In genomic region chr5:180352976-180353225, GRCh38 we compare ENCODE assay signal across 8 cellular contexts. TPM values are rescaled to one million over a fixed set of nuclear protein-coding genes. Genes with fewer than 3 reads are reported as not detected.
DNase-seq lines count a peak whose midpoint lies in the region; ATAC-seq, FAIRE-seq and TF ChIP-seq lines count a peak whose summit lies in the region.

No MANE protein-coding gene starts in this region.

- peaks cover 15% of the 10 kb centered on the region for H3K4me1 ChIP-seq in colonic mucosa
- peaks cover 23% of the 10 kb centered on the region for H3K4me1 ChIP-seq in neural progenitor cell

- peak overlapping the region; percentile 100 for H3K4me2 ChIP-seq in neural progenitor cell

- no peak overlapping the region for H3K27ac ChIP-seq in colonic mucosa
- H3K27ac ChIP-seq in neural progenitor cell: no peak overlapping the region

- peak overlapping the region; percentile 90 for H3K4me3 Mint-ChIP-seq in neural progenitor cell

- H3K9ac ChIP-seq in colonic mucosa (ENCODE audit: low read depth in 2 of 2, low read length in 2 of 2) (peak overlapping the region in 1 of 2 donors; percentile 63), neural progenitor cell (no peak overlapping the region)

- FAIRE-seq in urothelium cell line (lab: Jason Lieb, UNC): no peak

- peak; percentile 23 for ATAC-seq in GM18502 (IDR thresholded peaks at IDR 0.05; ENCODE audit: poor library complexity, unreplicated experiment)
- peak; percentile 4 for ATAC-seq in HG02981 (IDR thresholded peaks at IDR 0.05; ENCODE audit: unreplicated experiment)

- H3K9me3 Mint-ChIP-seq in neural progenitor cell: no peaks in the 10 kb centered on the region

- H3K4me3 ChIP-seq in colonic mucosa (peak overlapping the region; percentile 67), neural progenitor cell (peak overlapping the region; percentile 79)

- H3K9me3 ChIP-seq in colonic mucosa (no peaks in the 10 kb centered on the region), neural progenitor cell (ENCODE audit: low read depth) (no peaks in the 10 kb centered on the region)

- TF ChIP-seq CTCF in colonic mucosa (IDR thresholded peaks at IDR 0.05): no peak
- no peak for TF ChIP-seq CTCF in neural progenitor cell (IDR thresholded peaks at IDR 0.05)

- no peaks in the 10 kb centered on the region for H3K36me3 ChIP-seq in colonic mucosa
- no peaks in the 10 kb centered on the region for H3K36me3 ChIP-seq in neural progenitor cell

- peaks cover 23% of the 10 kb centered on the region for H4K20me1 ChIP-seq in neural progenitor cell (ENCODE audit: low read depth)

- H3F3A ChIP-seq in neural progenitor cell (ENCODE audit: low read depth): peaks cover 28% of the 10 kb centered on the region

- H3K27me3 ChIP-seq in colonic mucosa: peaks cover 35% of the 10 kb centered on the region
- peaks cover 43% of the 10 kb centered on the region for H3K27me3 ChIP-seq in neural progenitor cell

- H3K27ac Mint-ChIP-seq in neural progenitor cell: no peak overlapping the region

- no peak for DNase-seq in colonic mucosa
- DNase-seq in neural progenitor cell (ENCODE audit: low spot score): no peak
- no peak for DNase-seq in NOMO-1 (lab: John Stamatoyannopoulos, UW; ENCODE audit: unreplicated experiment in 2 of 2)
- no peak for DNase-seq in middle frontal gyrus (ENCODE audit: extremely low spot score, low spot score)
- no peak for DNase-seq in GM19238 (ENCODE audit: insufficient read length, low spot score)
- no peak for DNase-seq in urothelium cell line (ENCODE audit: low spot score)

- peaks cover 40% of the 10 kb centered on the region for H3K79me2 ChIP-seq in neural progenitor cell (ENCODE audit: low read depth)

- peaks cover 29% of the 10 kb centered on the region for H3K4me1 Mint-ChIP-seq in neural progenitor cell

- H3K36me3 Mint-ChIP-seq in neural progenitor cell: no peaks in the 10 kb centered on the region

- peak overlapping the region; percentile 89 for H2AFZ ChIP-seq in neural progenitor cell (replicated peaks)

- intact Hi-C loops in colonic mucosa (cut with DNase I): no loop called here

- peaks cover 18% of the 10 kb centered on the region for H3K27me3 Mint-ChIP-seq in neural progenitor cell (ENCODE audit: insufficient read depth, low read depth)

RNA-seq across cellular contexts. Expression of gene GFPT2, which starts 0.2 kb away (rescaled TPM):
- total RNA-seq in colonic mucosa (1 to 10 TPM in 1 of 2 donors, under 1 TPM in 1; 0.62 to 3.2 TPM), neural progenitor cell (ENCODE audit: low replicate concordance) (18.9 and 20.3 TPM in 2 replicates)
